In genomic region chr1:32813941-32814739, GRCh38 we compare ENCODE assay signal across 9 cellular contexts. TPM values are rescaled to one million over a fixed set of nuclear protein-coding genes. Genes with fewer than 3 reads are reported as not detected.
DNase-seq lines count a peak whose midpoint lies in the region; ATAC-seq lines count a peak whose summit lies in the region.
"Had no signal": no experiment of that assay in that cellular context is flagged by ENCODE, and none has a peak within 500 bp of the region (broad histone marks: within the 10 kb centered on the region; RNA-seq: fewer than 3 reads in every experiment).

No MANE protein-coding gene starts in this region.

- no peak for DNase-seq in activated naive CD4-positive, alpha-beta T cell treated with anti-CD3 and anti-CD28 coated beads for 36 hours
- DNase-seq in activated naive CD4-positive, alpha-beta T cell treated with Interleukin-2 at 50 U/mL for 16 hours: no peak
- DNase-seq in T-helper 17 cell (no peak), fibroblast of gingiva (ENCODE audit: low read depth) (peak; percentile 39), retina (no peak), Karpas-422 (no peak), head of caudate nucleus (no peak)
- no peak for DNase-seq in stimulated activated effector memory CD8-positive, alpha-beta T cell treated with anti-CD3 and anti-CD28 coated beads, Interleukin-12 subunit alpha, Interleukin-12 subunit beta, amount 100 ng/mL, for 72 hours (ENCODE audit: low spot score in 2 of 2)
- DNase-seq: activated CD4-positive, alpha-beta T cell treated with anti-CD3 and anti-CD28 coated beads for 1 hour had no signal

- intact Hi-C loops in activated naive CD4-positive, alpha-beta T cell treated with anti-CD3 and anti-CD28 coated beads for 36 hours (cut with micrococcal nuclease): loop anchor here (10.0 kb wide), 1 partner anchor 879 kb away; the partner anchor contains the start of gene PTP4A2
- intact Hi-C loops in head of caudate nucleus (cut with DNase I): no loop called here

- H3K27me3 ChIP-seq in Karpas-422 (ENCODE audit: low read length): no peaks in the 10 kb centered on the region

- CTCF ChIA-PET in activated naive CD4-positive, alpha-beta T cell treated with anti-CD3 and anti-CD28 coated beads for 36 hours (lab: Charles Lee): no interaction called here

- H3K4me3 Mint-ChIP-seq in activated naive CD4-positive, alpha-beta T cell treated with anti-CD3 and anti-CD28 coated beads for 36 hours: peak overlapping the region; percentile 42
- peak overlapping the region; percentile 43 for H3K4me3 Mint-ChIP-seq in T-helper 17 cell
- peak overlapping the region; percentile 90 for H3K4me3 Mint-ChIP-seq in stimulated activated effector memory CD8-positive, alpha-beta T cell treated with anti-CD3 and anti-CD28 coated beads, Interleukin-12 subunit alpha, Interleukin-12 subunit beta, amount 100 ng/mL, for 72 hours

- H3K4me1 Mint-ChIP-seq in activated naive CD4-positive, alpha-beta T cell treated with anti-CD3 and anti-CD28 coated beads for 36 hours (ENCODE audit: low read depth): peaks cover 62% of the 10 kb centered on the region
- peaks cover 42% of the 10 kb centered on the region for H3K4me1 Mint-ChIP-seq in T-helper 17 cell
- peaks cover 62% of the 10 kb centered on the region for H3K4me1 Mint-ChIP-seq in stimulated activated effector memory CD8-positive, alpha-beta T cell treated with anti-CD3 and anti-CD28 coated beads, Interleukin-12 subunit alpha, Interleukin-12 subunit beta, amount 100 ng/mL, for 72 hours

- no peak for ATAC-seq in T-helper 17 cell
- no peak for ATAC-seq in stimulated activated effector memory CD8-positive, alpha-beta T cell treated with anti-CD3 and anti-CD28 coated beads, Interleukin-12 subunit alpha, Interleukin-12 subunit beta, amount 100 ng/mL, for 72 hours

- H3K27ac Mint-ChIP-seq in activated naive CD4-positive, alpha-beta T cell treated with anti-CD3 and anti-CD28 coated beads for 36 hours: peak overlapping the region; percentile 22
- H3K27ac Mint-ChIP-seq in T-helper 17 cell: peak overlapping the region; percentile 60
- H3K27ac Mint-ChIP-seq in stimulated activated effector memory CD8-positive, alpha-beta T cell treated with anti-CD3 and anti-CD28 coated beads, Interleukin-12 subunit alpha, Interleukin-12 subunit beta, amount 100 ng/mL, for 72 hours: peak overlapping the region; percentile 50

- H3K9me3 Mint-ChIP-seq in activated naive CD4-positive, alpha-beta T cell treated with anti-CD3 and anti-CD28 coated beads for 36 hours: no peaks in the 10 kb centered on the region
- no peaks in the 10 kb centered on the region for H3K9me3 Mint-ChIP-seq in stimulated activated effector memory CD8-positive, alpha-beta T cell treated with anti-CD3 and anti-CD28 coated beads, Interleukin-12 subunit alpha, Interleukin-12 subunit beta, amount 100 ng/mL, for 72 hours

- H3K9ac ChIP-seq in Karpas-422 (ENCODE audit: low read length): no peak overlapping the region

- peaks cover 31% of the 10 kb centered on the region for H3K36me3 ChIP-seq in Karpas-422 (ENCODE audit: insufficient read depth, low read length)

- H3K4me2 ChIP-seq in Karpas-422 (ENCODE audit: low read depth, low read length, poor library complexity, severe bottlenecking): no peak overlapping the region

- peaks cover 90% of the 10 kb centered on the region for H3K79me2 ChIP-seq in Karpas-422 (ENCODE audit: low read length)

- H4K20me1 ChIP-seq in Karpas-422 (ENCODE audit: insufficient read depth, low read depth, low read length): peaks cover 13% of the 10 kb centered on the region; the same call in 1 of the 2 replicates

- no peak overlapping the region for H3K27ac ChIP-seq in Karpas-422 (ENCODE audit: low read length)

- H3K27me3 Mint-ChIP-seq in activated naive CD4-positive, alpha-beta T cell treated with anti-CD3 and anti-CD28 coated beads for 36 hours (ENCODE audit: low read depth): no peaks in the 10 kb centered on the region
- no peaks in the 10 kb centered on the region for H3K27me3 Mint-ChIP-seq in T-helper 17 cell

- no peaks in the 10 kb centered on the region for H3K9me3 ChIP-seq in T-helper 17 cell (ENCODE audit: control insufficient read depth, low read length, poor library complexity, severe bottlenecking)
- no peaks in the 10 kb centered on the region for H3K9me3 ChIP-seq in Karpas-422 (ENCODE audit: low read length)

- no peaks in the 10 kb centered on the region for H3K9me2 ChIP-seq in Karpas-422 (replicated peaks; ENCODE audit: insufficient read depth, low read length)

- no peak overlapping the region for H3K4me3 ChIP-seq in Karpas-422 (ENCODE audit: low read length)

- no peak overlapping the region for H2AFZ ChIP-seq in Karpas-422 (ENCODE audit: low read length)

- peaks cover 67% of the 10 kb centered on the region for H3K36me3 Mint-ChIP-seq in activated naive CD4-positive, alpha-beta T cell treated with anti-CD3 and anti-CD28 coated beads for 36 hours (ENCODE audit: low read depth)
- peaks cover 6% of the 10 kb centered on the region for H3K36me3 Mint-ChIP-seq in T-helper 17 cell (ENCODE audit: low read depth)
- peaks cover 82% of the 10 kb centered on the region for H3K36me3 Mint-ChIP-seq in stimulated activated effector memory CD8-positive, alpha-beta T cell treated with anti-CD3 and anti-CD28 coated beads, Interleukin-12 subunit alpha, Interleukin-12 subunit beta, amount 100 ng/mL, for 72 hours

- H3K4me1 ChIP-seq in Karpas-422 (ENCODE audit: low read length): peaks cover 31% of the 10 kb centered on the region

RNA-seq across cellular contexts. Expression of gene YARS1, which starts 3.0 kb away (rescaled TPM):
- total RNA-seq in activated naive CD4-positive, alpha-beta T cell treated with anti-CD3 and anti-CD28 coated beads for 36 hours: 100 to 1,000 TPM; 293 to 312 TPM
- 10 to 100 TPM; 70.9 to 88.1 TPM for total RNA-seq in T-helper 17 cell
- total RNA-seq in Karpas-422 (2014; rRNA removed; shearing (Covaris generic); ENCODE audit: low replicate concordance): 118 and 159 TPM in 2 replicates

RNA-seq across cellular contexts. Expression of gene S100PBP, which starts 3.3 kb away (rescaled TPM):
- 10 to 100 TPM; 26.1 to 31.2 TPM for total RNA-seq in activated naive CD4-positive, alpha-beta T cell treated with anti-CD3 and anti-CD28 coated beads for 36 hours
- 10 to 100 TPM; 32.5 to 35.5 TPM for total RNA-seq in T-helper 17 cell
- 23.7 and 30.8 TPM in 2 replicates for total RNA-seq in Karpas-422 (2014; rRNA removed; shearing (Covaris generic); ENCODE audit: low replicate concordance)

RNA-seq across cellular contexts. Expression of gene FNDC5, which starts 56.6 kb away (rescaled TPM):
- total RNA-seq in activated naive CD4-positive, alpha-beta T cell treated with anti-CD3 and anti-CD28 coated beads for 36 hours: not detected
- total RNA-seq in T-helper 17 cell: not detected
- total RNA-seq in Karpas-422 (2014; rRNA removed; shearing (Covaris generic); ENCODE audit: low replicate concordance): not detected in 2 replicates
